Comparison of ENCODE assay signal across 2 cellular contexts in genomic region chr2:241620419-241620769, GRCh38.
TF ChIP-seq lines count a peak whose summit lies in the region.

No MANE protein-coding gene starts in this region.

TF ChIP-seq in HEK293, 187 proteins besides CTCF, POLR2A, EP300 and RAD21 (continued from another document):
- no peak for TF ChIP-seq ZNF132 (tag by site-specific recombination; IDR thresholded peaks at IDR 0.05; ENCODE audit: borderline replicate concordance)
- no peak for TF ChIP-seq ZBTB1 (tag by site-specific recombination; IDR thresholded peaks at IDR 0.05)

TF ChIP-seq in K562, 482 proteins besides CTCF, POLR2A, EP300 and RAD21 (continued from another document):
- TF ChIP-seq, protein P1, sequence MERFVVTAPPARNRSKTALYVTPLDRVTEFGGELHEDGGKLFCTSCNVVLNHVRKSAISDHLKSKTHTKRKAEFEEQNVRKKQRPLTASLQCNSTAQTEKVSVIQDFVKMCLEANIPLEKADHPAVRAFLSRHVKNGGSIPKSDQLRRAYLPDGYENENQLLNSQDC (CRISPR knock-in tag; IDR thresholded peaks at IDR 0.05): no peak
